Comparison of ENCODE assay signal across 24 cellular contexts in the genomic region with DNA sequence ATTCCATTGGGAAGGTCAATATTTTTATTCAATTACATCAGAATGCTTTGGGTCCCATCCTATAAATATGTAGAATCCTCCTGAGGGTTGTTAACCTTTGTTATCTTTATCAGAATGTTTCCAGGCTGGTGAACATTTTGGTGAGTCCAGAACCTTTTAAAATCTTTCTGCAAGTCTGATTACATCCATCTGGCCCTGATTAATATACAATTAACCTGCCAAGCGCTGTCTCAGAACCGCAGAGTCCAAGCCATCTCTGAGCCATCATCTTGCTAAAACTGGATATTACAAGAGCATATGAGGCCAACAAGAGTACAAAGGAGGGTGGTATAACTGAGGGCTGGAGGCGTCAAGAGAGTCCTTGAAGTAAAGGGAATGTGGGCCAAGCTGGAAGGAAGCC.
"Had no signal": no experiment of that assay in that cellular context is flagged by ENCODE, and none has a peak within 500 bp of the region (broad histone marks: within the 10 kb centered on the region; RNA-seq: fewer than 3 reads in every experiment).

No MANE protein-coding gene starts in this region.

- H3K27me3 ChIP-seq: neutrophil, sigmoid colon, stomach, thyroid gland, upper lobe of left lung, vagina had no signal

- DNase-seq: activated CD4-positive, alpha-beta T cell treated with anti-CD3 and anti-CD28 coated beads for 4 hours; activated CD4-positive, alpha-beta T cell treated with anti-CD3 and anti-CD28 coated beads, Interleukin-2, amount 50 U/mL, for 4 hours; activated naive CD4-positive, alpha-beta T cell; activated T-cell treated with anti-CD3 and anti-CD28 coated beads for 4 hours; activated T-cell treated with anti-CD3 and anti-CD28 coated beads, Interleukin-2, amount 50 U/mL, for 72 hours; cerebellar nuclear complex; effector memory CD8-positive, alpha-beta T cell; erythroblast; foreskin melanocyte; kidney glomerular epithelial cell; mammary epithelial cell; nephron progenitor cell; sigmoid colon; small intestine; stimulated activated CD4-positive, alpha-beta T cell treated with anti-CD3 and anti-CD28 coated beads, Interleukin-1b, Interleukin-23, amount 100 ng/mL, for 48 hours; stimulated activated CD4-positive, alpha-beta T cell treated with anti-CD3 and anti-CD28 coated beads, Interleukin-4, amount 100 ng/mL, for 4 hours; stimulated activated naive B cell treated with anti-CD40 and anti-IgM and Interleukin-4, amounts not matched to agents 10 μg/mL and 1 μg/mL and 100 μg/mL, for 72 hours; stomach; thyroid gland; upper lobe of left lung had no signal

- H3K36me3 ChIP-seq: neutrophil, sigmoid colon, stomach, thyroid gland, upper lobe of left lung, vagina had no signal

- H3K27ac ChIP-seq: coronary artery, neutrophil, sigmoid colon, stomach, thyroid gland, upper lobe of left lung, vagina had no signal

- H3K4me3 Mint-ChIP-seq: activated T-cell treated with anti-CD3 and anti-CD28 coated beads, Interleukin-2, amount 50 U/mL, for 72 hours; effector memory CD8-positive, alpha-beta T cell; nephron progenitor cell; stimulated activated naive B cell treated with anti-CD40 and anti-IgM and Interleukin-4, amounts not matched to agents 10 μg/mL and 1 μg/mL and 100 μg/mL, for 72 hours had no signal

- ATAC-seq: activated naive CD4-positive, alpha-beta T cell treated with anti-CD3 and anti-CD28 coated beads, Interleukin-2, amount 50 U/mL, for 72 hours; activated T-cell treated with anti-CD3 and anti-CD28 coated beads, Interleukin-2, amount 50 U/mL, for 72 hours; effector memory CD8-positive, alpha-beta T cell; stimulated activated naive B cell treated with anti-CD40 and anti-IgM and Interleukin-4, amounts not matched to agents 10 μg/mL and 1 μg/mL and 100 μg/mL, for 72 hours had no signal

- H3K4me1 Mint-ChIP-seq: nephron progenitor cell; stimulated activated naive B cell treated with anti-CD40 and anti-IgM and Interleukin-4, amounts not matched to agents 10 μg/mL and 1 μg/mL and 100 μg/mL, for 72 hours had no signal

- H3K27ac Mint-ChIP-seq: activated naive CD4-positive, alpha-beta T cell treated with anti-CD3 and anti-CD28 coated beads, Interleukin-2, amount 50 U/mL, for 72 hours; activated T-cell treated with anti-CD3 and anti-CD28 coated beads, Interleukin-2, amount 50 U/mL, for 72 hours; effector memory CD8-positive, alpha-beta T cell; nephron progenitor cell; stimulated activated naive B cell treated with anti-CD40 and anti-IgM and Interleukin-4, amounts not matched to agents 10 μg/mL and 1 μg/mL and 100 μg/mL, for 72 hours had no signal

- H3K27me3 Mint-ChIP-seq: effector memory CD8-positive, alpha-beta T cell had no signal

- H3K4me1 ChIP-seq: sigmoid colon, stomach, thyroid gland, upper lobe of left lung, vagina had no signal

- H3K4me3 ChIP-seq: coronary artery, sigmoid colon, stomach, thyroid gland, upper lobe of left lung, vagina had no signal

- H3K9me3 ChIP-seq: neutrophil, sigmoid colon, stomach, thyroid gland, upper lobe of left lung, vagina had no signal

- H3K36me3 Mint-ChIP-seq: activated naive CD4-positive, alpha-beta T cell treated with anti-CD3 and anti-CD28 coated beads, Interleukin-2, amount 50 U/mL, for 72 hours; stimulated activated naive B cell treated with anti-CD40 and anti-IgM and Interleukin-4, amounts not matched to agents 10 μg/mL and 1 μg/mL and 100 μg/mL, for 72 hours had no signal
